ENCODE assay signal across 8 cellular contexts in genomic region chr3:50153782-50154475, GRCh38. TPM values are rescaled to one million over a fixed set of nuclear protein-coding genes. Genes with fewer than 3 reads are reported as not detected.
DNase-seq lines count a peak whose midpoint lies in the region; ATAC-seq and TF ChIP-seq lines count a peak whose summit lies in the region.

No MANE protein-coding gene starts in this region.

- POLR2A ChIA-PET in CD8-positive, alpha-beta memory T cell (lab: Charles Lee), result no interaction called here

- peaks cover 16% of the 10 kb centered on the region for H3K4me1 ChIP-seq in CD8-positive, alpha-beta memory T cell (ENCODE audit: insufficient read depth, low read length)
- H3K4me1 ChIP-seq in MM.1S (ENCODE audit: low read length), result 0 out of 2 replicates have a peak, but pooled peaks cover 4% of the 10 kb centered on the region

- H3K79me2 ChIP-seq in MM.1S (ENCODE audit: low read length), result no peaks in the 10 kb centered on the region

- no peak overlapping the region for H3K4me3 ChIP-seq in CD8-positive, alpha-beta memory T cell (ENCODE audit: low read length)
- peak overlapping the region; percentile 62 for H3K4me3 ChIP-seq in MM.1S (ENCODE audit: low read length)
- H3K4me3 ChIP-seq in coronary artery, result peak overlapping the region; percentile 82

- peaks cover 21 to 48% of the 10 kb centered on the region in 2 donors for H3K27me3 Mint-ChIP-seq in CD8-positive, alpha-beta memory T cell
- peaks cover 10% of the 10 kb centered on the region for H3K27me3 Mint-ChIP-seq in nephron progenitor cell (ENCODE audit: low read depth, poor library complexity)

- H3K9me3 ChIP-seq in CD8-positive, alpha-beta memory T cell (ENCODE audit: low read length), result no peaks in the 10 kb centered on the region
- no peaks in the 10 kb centered on the region for H3K9me3 ChIP-seq in MM.1S (replicated peaks; ENCODE audit: insufficient read depth, low read length)

- DNase-seq in CD8-positive, alpha-beta memory T cell, result no peak
- DNase-seq in MM.1S (no peak), coronary artery (ENCODE audit: low spot score) (no peak), nephron progenitor cell (no peak), COR-L47 (lab: John Stamatoyannopoulos, UW) (no peak), NCI-H2227 treated with DMSO at 0.1 percent for 48 hours (lab: John Stamatoyannopoulos, UW) (no peak), NCI-H748 treated with DMSO at 0.1 percent for 48 hours (lab: John Stamatoyannopoulos, UW) (no peak)

- H2AFZ ChIP-seq in MM.1S (ENCODE audit: low read length), result peak overlapping the region; percentile 69

- no peaks in the 10 kb centered on the region for H4K20me1 ChIP-seq in MM.1S (ENCODE audit: insufficient read depth, low read length)

- peaks cover 26% of the 10 kb centered on the region for H3K27me3 ChIP-seq in CD8-positive, alpha-beta memory T cell (ENCODE audit: insufficient read depth, low read length, poor library complexity, severe bottlenecking)
- peaks cover 58% of the 10 kb centered on the region for H3K27me3 ChIP-seq in MM.1S (replicated peaks; ENCODE audit: insufficient read depth, low read length)

- H3K4me3 Mint-ChIP-seq in CD8-positive, alpha-beta memory T cell, result peak overlapping the region; percentile 72 to 90 (median 83)
- H3K4me3 Mint-ChIP-seq in nephron progenitor cell, result peak overlapping the region; percentile 84

- ATAC-seq in GM18868 (IDR thresholded peaks at IDR 0.05; ENCODE audit: unreplicated experiment), result no peak

- no peaks in the 10 kb centered on the region for H3F3A ChIP-seq in MM.1S (ENCODE audit: insufficient read depth, low read length)

- H3K4me1 Mint-ChIP-seq in CD8-positive, alpha-beta memory T cell, result peaks cover 0 to 15% (median 12%) of the 10 kb centered on the region in 3 donors
- peaks cover 83% of the 10 kb centered on the region for H3K4me1 Mint-ChIP-seq in nephron progenitor cell

- H3K36me3 ChIP-seq in CD8-positive, alpha-beta memory T cell (ENCODE audit: insufficient read depth, low read length), result no peaks in the 10 kb centered on the region
- no peaks in the 10 kb centered on the region for H3K36me3 ChIP-seq in MM.1S (replicated peaks; ENCODE audit: insufficient read depth, low read length)

- TF ChIP-seq CTCF in MM.1S (IDR thresholded peaks at IDR 0.05; ENCODE audit: low read length) (no peak), coronary artery (IDR thresholded peaks at IDR 0.05) (no peak), nephron progenitor cell (IDR thresholded peaks at IDR 0.05) (no peak)

- peaks cover 0 to 2% (median 0%) of the 10 kb centered on the region in 5 donors for H3K9me3 Mint-ChIP-seq in CD8-positive, alpha-beta memory T cell
- H3K9me3 Mint-ChIP-seq in nephron progenitor cell, result no peaks in the 10 kb centered on the region

- H3K36me3 Mint-ChIP-seq in CD8-positive, alpha-beta memory T cell, result no peaks in the 10 kb centered on the region
- H3K36me3 Mint-ChIP-seq in nephron progenitor cell (ENCODE audit: low read depth), result peaks cover 6% of the 10 kb centered on the region

- CTCF ChIA-PET in CD8-positive, alpha-beta memory T cell (lab: Charles Lee), result no interaction called here

- H3K27ac Mint-ChIP-seq in CD8-positive, alpha-beta memory T cell, result peak overlapping the region in 2 of 8 donors; percentile 20 to 22
- H3K27ac Mint-ChIP-seq in nephron progenitor cell, result peak overlapping the region; percentile 64

- H3K4me2 ChIP-seq in MM.1S (ENCODE audit: low read depth, low read length), result peak overlapping the region; percentile 98

- no peaks in the 10 kb centered on the region for H3K9me2 ChIP-seq in MM.1S (replicated peaks; ENCODE audit: insufficient read depth, low read length)

- H3K9ac ChIP-seq in MM.1S (ENCODE audit: low read length), result no peak overlapping the region

- no peak overlapping the region for H3K27ac ChIP-seq in CD8-positive, alpha-beta memory T cell (ENCODE audit: low read depth, low read length)
- no peak overlapping the region for H3K27ac ChIP-seq in MM.1S (ENCODE audit: low read length)
- H3K27ac ChIP-seq in coronary artery, result no peak overlapping the region

RNA-seq across cellular contexts. Expression of gene SEMA3F, which starts 1.2 kb away (rescaled TPM):
- total RNA-seq in CD8-positive, alpha-beta memory T cell, result not detected
- polyA plus RNA-seq in CD8-positive, alpha-beta memory T cell, result not detected

RNA-seq across cellular contexts. Expression of gene GNAT1, which starts 37.5 kb away (rescaled TPM):
- total RNA-seq in CD8-positive, alpha-beta memory T cell, result not detected
- not detected for polyA plus RNA-seq in CD8-positive, alpha-beta memory T cell

RNA-seq across cellular contexts. Expression of gene SLC38A3, which starts 51.1 kb away (rescaled TPM):
- total RNA-seq in CD8-positive, alpha-beta memory T cell, result not detected
- polyA plus RNA-seq in CD8-positive, alpha-beta memory T cell, result not detected
